In genomic region chr2:207166349-207167128, GRCh38 we compare ENCODE assay signal across 8 cellular contexts. TPM values are rescaled to one million over a fixed set of nuclear protein-coding genes. Genes with fewer than 3 reads are reported as not detected.
DNase-seq lines count a peak whose midpoint lies in the region; ATAC-seq and TF ChIP-seq lines count a peak whose summit lies in the region.

No MANE protein-coding gene starts in this region.

- no peaks in the 10 kb centered on the region for H3K9me3 Mint-ChIP-seq in effector memory CD8-positive, alpha-beta T cell

- no peaks in the 10 kb centered on the region for H3K27me3 ChIP-seq in BE2C

- ATAC-seq in GM19043 (IDR thresholded peaks at IDR 0.05; ENCODE audit: low read depth, unreplicated experiment) (peak; percentile 39), HG03175 (IDR thresholded peaks at IDR 0.05; ENCODE audit: unreplicated experiment) (peak; percentile 42)
- ATAC-seq in effector memory CD8-positive, alpha-beta T cell (replicated peaks): peak; percentile 51

- H3K36me3 ChIP-seq in BE2C: peaks cover 6% of the 10 kb centered on the region; the same call in 1 of the 2 replicates

- peak overlapping the region; percentile 80 for H3K4me3 ChIP-seq in BE2C (ENCODE audit: low read depth, low read length)

- H3K4me1 Mint-ChIP-seq in effector memory CD8-positive, alpha-beta T cell (ENCODE audit: low read depth in 2 of 2): peaks cover 10 to 19% of the 10 kb centered on the region in 2 donors

- peak overlapping the region; percentile 87 to 94 for H3K27ac Mint-ChIP-seq in effector memory CD8-positive, alpha-beta T cell

- TF ChIP-seq CTCF in BE2C (IDR thresholded peaks at IDR 0.05; ENCODE audit: low read depth, low read length): 0 out of 2 replicates have a peak, but pooled peaks have one; percentile 17

- H3K4me3 Mint-ChIP-seq in effector memory CD8-positive, alpha-beta T cell: peak overlapping the region; percentile 74 to 81

- DNase-seq in BE2C (peak; percentile 90), NCI-H526 treated with DMSO at 0.1 percent for 48 hours (lab: John Stamatoyannopoulos, UW) (peak; percentile 31), medulla oblongata (ENCODE audit: extremely low spot score) (peak; percentile 86)
- DNase-seq in activated CD8-positive, alpha-beta memory T cell treated with anti-CD3 and anti-CD28 coated beads for 24 hours: peak; percentile 87
- DNase-seq in effector memory CD8-positive, alpha-beta T cell: peak in 2 of 3 experiments; percentile 17 to 19
- peak; percentile 31 for DNase-seq in stimulated activated CD8-positive, alpha-beta memory T cell treated with anti-CD3 and anti-CD28 coated beads, Interleukin-15, amount 100 ng/mL, for 24 hours (ENCODE audit: low read depth)

- no peaks in the 10 kb centered on the region for H3K9me3 ChIP-seq in BE2C

- no peaks in the 10 kb centered on the region for H3K4me1 ChIP-seq in BE2C

- peaks cover 43 to 63% of the 10 kb centered on the region in 2 donors for H3K27me3 Mint-ChIP-seq in effector memory CD8-positive, alpha-beta T cell

- H3K36me3 Mint-ChIP-seq in effector memory CD8-positive, alpha-beta T cell (ENCODE audit: insufficient read depth): peaks cover 10% of the 10 kb centered on the region

RNA-seq across cellular contexts. Expression of gene KLF7, which starts 0.8 kb away (rescaled TPM):
- polyA plus RNA-seq in BE2C (2012; ENCODE audit: insufficient read depth, insufficient read length, low read depth): 40.8 TPM

Comparison
In these comparisons a context has a peak if more than half of its experiments do, and no peak if none do; other contexts are left out.
1. Peak in every context shown above with its lines: DNase-seq, ATAC-seq and H3K4me3 ChIP-seq.
2. DNase-seq: peak in every context shown above with its lines; median percentile 90 in BE2C; 87 in activated CD8-positive, alpha-beta memory T cell treated with anti-CD3 and anti-CD28 coated beads for 24 hours; 86 in medulla oblongata; 31 in NCI-H526 treated with DMSO at 0.1 percent for 48 hours; 31 in stimulated activated CD8-positive, alpha-beta memory T cell treated with anti-CD3 and anti-CD28 coated beads, Interleukin-15, amount 100 ng/mL, for 24 hours; 18 in effector memory CD8-positive, alpha-beta T cell.